Comparison of ENCODE assay signal across 9 cellular contexts in genomic region chr14:91400696-91401095, GRCh38. TPM values are rescaled to one million over a fixed set of nuclear protein-coding genes. Genes with fewer than 3 reads are reported as not detected.
DNase-seq lines count a peak whose midpoint lies in the region; ATAC-seq and TF ChIP-seq lines count a peak whose summit lies in the region.
"Had no signal": no experiment of that assay in that cellular context is flagged by ENCODE, and none has a peak within 500 bp of the region (broad histone marks: within the 10 kb centered on the region; RNA-seq: fewer than 3 reads in every experiment).

No MANE protein-coding gene starts in this region.

- no peaks in the 10 kb centered on the region for H3K9me3 Mint-ChIP-seq in activated naive CD4-positive, alpha-beta T cell treated with anti-CD3 and anti-CD28 coated beads, Interleukin-2, amount 50 U/mL, for 24 hours
- H3K9me3 Mint-ChIP-seq in activated CD4-positive, alpha-beta memory T cell treated with anti-CD3 and anti-CD28 coated beads for 36 hours: no peaks in the 10 kb centered on the region
- H3K9me3 Mint-ChIP-seq in stimulated activated naive CD8-positive, alpha-beta T cell treated with anti-CD3 and anti-CD28 coated beads, Interleukin-15, amount 100 ng/mL, for 72 hours: no peaks in the 10 kb centered on the region

- peaks cover 91% of the 10 kb centered on the region for H3K4me1 Mint-ChIP-seq in activated naive CD4-positive, alpha-beta T cell treated with anti-CD3 and anti-CD28 coated beads, Interleukin-2, amount 50 U/mL, for 24 hours
- peaks cover 87% of the 10 kb centered on the region for H3K4me1 Mint-ChIP-seq in activated CD4-positive, alpha-beta memory T cell treated with anti-CD3 and anti-CD28 coated beads for 36 hours (ENCODE audit: low read depth)
- peaks cover 97% of the 10 kb centered on the region for H3K4me1 Mint-ChIP-seq in stimulated activated naive CD8-positive, alpha-beta T cell treated with anti-CD3 and anti-CD28 coated beads, Interleukin-15, amount 100 ng/mL, for 72 hours

- POLR2A ChIA-PET in activated CD4-positive, alpha-beta memory T cell treated with anti-CD3 and anti-CD28 coated beads for 36 hours (lab: Charles Lee): interaction anchor here (1.2 to 4.6 kb wide), 5 partner anchors 8 to 50 kb away, joined by 5 to 41 read pairs (median 9); partner anchors contain the start of gene CCDC88C

- DNase-seq in activated naive CD4-positive, alpha-beta T cell treated with Interleukin-2 at 50 U/mL for 16 hours: no peak
- DNase-seq in activated CD4-positive, alpha-beta memory T cell treated with anti-CD3 and anti-CD28 coated beads for 36 hours: no peak
- peak; percentile 35 for DNase-seq in fibroblast of pulmonary artery (ENCODE audit: low read depth)
- DNase-seq in stimulated activated naive CD8-positive, alpha-beta T cell treated with anti-CD3 and anti-CD28 coated beads, Interleukin-15, amount 100 ng/mL, for 72 hours: no peak
- no peak for DNase-seq in AG08396 (ENCODE audit: low spot score)
- DNase-seq in coronary artery (ENCODE audit: low spot score): no peak
- DNase-seq in T-helper 9 cell: no peak
- DNase-seq: ovary had no signal

- no peak for TF ChIP-seq CTCF in fibroblast of pulmonary artery (IDR thresholded peaks at IDR 0.05; ENCODE audit: low read length, missing control alignments)
- TF ChIP-seq CTCF in coronary artery (IDR thresholded peaks at IDR 0.05): no peak

- H3K27ac ChIP-seq in coronary artery: no peak overlapping the region
- H3K27ac ChIP-seq: ovary had no signal

- H3K4me3 Mint-ChIP-seq in activated naive CD4-positive, alpha-beta T cell treated with anti-CD3 and anti-CD28 coated beads, Interleukin-2, amount 50 U/mL, for 24 hours: peak overlapping the region; percentile 92
- peak overlapping the region; percentile 99 for H3K4me3 Mint-ChIP-seq in activated CD4-positive, alpha-beta memory T cell treated with anti-CD3 and anti-CD28 coated beads for 36 hours
- H3K4me3 Mint-ChIP-seq in stimulated activated naive CD8-positive, alpha-beta T cell treated with anti-CD3 and anti-CD28 coated beads, Interleukin-15, amount 100 ng/mL, for 72 hours: peak overlapping the region; percentile 99

- no peaks in the 10 kb centered on the region for H3K27me3 Mint-ChIP-seq in activated naive CD4-positive, alpha-beta T cell treated with anti-CD3 and anti-CD28 coated beads, Interleukin-2, amount 50 U/mL, for 24 hours
- no peaks in the 10 kb centered on the region for H3K27me3 Mint-ChIP-seq in activated CD4-positive, alpha-beta memory T cell treated with anti-CD3 and anti-CD28 coated beads for 36 hours
- H3K27me3 Mint-ChIP-seq in stimulated activated naive CD8-positive, alpha-beta T cell treated with anti-CD3 and anti-CD28 coated beads, Interleukin-15, amount 100 ng/mL, for 72 hours: no peaks in the 10 kb centered on the region

- no peaks in the 10 kb centered on the region for H3K36me3 Mint-ChIP-seq in activated naive CD4-positive, alpha-beta T cell treated with anti-CD3 and anti-CD28 coated beads, Interleukin-2, amount 50 U/mL, for 24 hours
- peaks cover 20% of the 10 kb centered on the region for H3K36me3 Mint-ChIP-seq in activated CD4-positive, alpha-beta memory T cell treated with anti-CD3 and anti-CD28 coated beads for 36 hours

- no peak for ATAC-seq in stimulated activated naive CD8-positive, alpha-beta T cell treated with anti-CD3 and anti-CD28 coated beads, Interleukin-15, amount 100 ng/mL, for 72 hours

- intact Hi-C loops in activated CD4-positive, alpha-beta memory T cell treated with anti-CD3 and anti-CD28 coated beads for 36 hours (cut with micrococcal nuclease): loop anchor here (1.0 kb wide), 1 partner anchor 16 kb away; no protein-coding TSS in a partner anchor

- CTCF ChIA-PET in activated CD4-positive, alpha-beta memory T cell treated with anti-CD3 and anti-CD28 coated beads for 36 hours (lab: Charles Lee): interaction anchor here (0.8 to 2.3 kb wide), 12 partner anchors 8 to 77 kb away, joined by 3 to 11 read pairs (median 6); partner anchors contain the start of gene CCDC88C

- H3K27ac Mint-ChIP-seq in activated naive CD4-positive, alpha-beta T cell treated with anti-CD3 and anti-CD28 coated beads, Interleukin-2, amount 50 U/mL, for 24 hours: peak overlapping the region; percentile 96
- H3K27ac Mint-ChIP-seq in activated CD4-positive, alpha-beta memory T cell treated with anti-CD3 and anti-CD28 coated beads for 36 hours: peak overlapping the region; percentile 89
- H3K27ac Mint-ChIP-seq in stimulated activated naive CD8-positive, alpha-beta T cell treated with anti-CD3 and anti-CD28 coated beads, Interleukin-15, amount 100 ng/mL, for 72 hours: peak overlapping the region in 1 of 2 donors; percentile 95

- no peak overlapping the region for H3K4me3 ChIP-seq in fibroblast of pulmonary artery (replicated peaks; ENCODE audit: low read depth, low read length)
- H3K4me3 ChIP-seq in coronary artery: no peak overlapping the region
- H3K4me3 ChIP-seq: ovary had no signal

RNA-seq across cellular contexts. Expression of gene CCDC88C, which starts 16.9 kb away (rescaled TPM):
- total RNA-seq in activated CD4-positive, alpha-beta memory T cell treated with anti-CD3 and anti-CD28 coated beads for 36 hours: 10 to 100 TPM; 73.0 to 74.7 TPM
